14 cellular contexts compared by ENCODE assay signal in genomic region chr6:3847521-3847920, GRCh38. TPM values are rescaled to one million over a fixed set of nuclear protein-coding genes. Genes with fewer than 3 reads are reported as not detected.
DNase-seq lines count a peak whose midpoint lies in the region; ATAC-seq and TF ChIP-seq lines count a peak whose summit lies in the region.
"Had no signal": no experiment of that assay in that cellular context is flagged by ENCODE, and none has a peak within 500 bp of the region (broad histone marks: within the 10 kb centered on the region; RNA-seq: fewer than 3 reads in every experiment).

No MANE protein-coding gene starts in this region.

- no peak for TF ChIP-seq POLR2A in gastrocnemius medialis (IDR thresholded peaks at IDR 0.05)

- ATAC-seq in gastrocnemius medialis: no peak
- ATAC-seq in GM18498 (IDR thresholded peaks at IDR 0.05; ENCODE audit: unreplicated experiment): no peak
- ATAC-seq in Right ventricle myocardium superior (ENCODE audit: poor library complexity): no peak
- ATAC-seq: pancreas had no signal

- H3K9me3 ChIP-seq in CD4-positive, alpha-beta memory T cell (ENCODE audit: control insufficient read depth in 1 of 2, low read length in 2 of 2): no peaks in the 10 kb centered on the region
- no peaks in the 10 kb centered on the region for H3K9me3 ChIP-seq in gastrocnemius medialis
- H3K9me3 ChIP-seq: pancreas had no signal

- no peak for TF ChIP-seq CTCF in gastrocnemius medialis (IDR thresholded peaks at IDR 0.05 in 4 of 5, conservative IDR thresholded peaks at IDR 0.05 in 1 of 5)

- peaks cover 34% of the 10 kb centered on the region for H3K4me1 ChIP-seq in CD4-positive, alpha-beta memory T cell (ENCODE audit: insufficient read depth, low read length)
- H3K4me1 ChIP-seq in gastrocnemius medialis: peaks cover 4 to 9% of the 10 kb centered on the region in 2 donors

- DNase-seq in CD4-positive, alpha-beta memory T cell: peak in 2 of 5 donors; percentile 3 to 9
- peak; percentile 26 for DNase-seq in fibroblast of gingiva (ENCODE audit: low read depth)
- no peak for DNase-seq in gastrocnemius medialis
- no peak for DNase-seq in Right ventricle myocardium superior
- no peak for DNase-seq in NCI-H2081 treated with DMSO at 0.1 percent for 48 hours (lab: John Stamatoyannopoulos, UW)
- DNase-seq in GM19238 (ENCODE audit: insufficient read length, low spot score): no peak
- DNase-seq: aorta, NCI-H187 treated with DMSO at 0.1 percent for 48 hours, NCI-H774, pancreas had no signal

- H3K4me1 Mint-ChIP-seq in CD4-positive, alpha-beta memory T cell: peaks cover 21 to 42% (median 29%) of the 10 kb centered on the region in 4 donors
- H3K4me1 Mint-ChIP-seq in T-helper 1 cell treated with Interleukin-12 subunit alpha and Interleukin-12 subunit beta and Interleukin-4 antibody, amounts not matched to agents 30 μg/mL and 1 μg/mL, for 36 hours (ENCODE audit: low read depth): peaks cover 20% of the 10 kb centered on the region

- H3K4me3 ChIP-seq in CD4-positive, alpha-beta memory T cell (ENCODE audit: low read length in 2 of 2): no peak overlapping the region
- H3K4me3 ChIP-seq in gastrocnemius medialis: no peak overlapping the region
- H3K4me3 ChIP-seq: BLaER1, lung, pancreas had no signal

- peak overlapping the region in 6 of 8 donors; percentile 9 to 87 (median 40) for H3K4me3 Mint-ChIP-seq in CD4-positive, alpha-beta memory T cell
- H3K4me3 Mint-ChIP-seq in T-helper 1 cell treated with Interleukin-12 subunit alpha and Interleukin-12 subunit beta and Interleukin-4 antibody, amounts not matched to agents 30 μg/mL and 1 μg/mL, for 36 hours: peak overlapping the region; percentile 6

- in situ Hi-C loops in gastrocnemius medialis (cut with MboI; ENCODE audit: low sequenced_read_pairs in 4 of 4): loop anchor here in 1 of 4 donors (10.0 kb wide), 1 partner anchor 87 kb away; no protein-coding TSS in a partner anchor

- peak overlapping the region; percentile 82 to 96 (median 87) for H3K27ac Mint-ChIP-seq in CD4-positive, alpha-beta memory T cell
- H3K27ac Mint-ChIP-seq in T-helper 1 cell treated with Interleukin-12 subunit alpha and Interleukin-12 subunit beta and Interleukin-4 antibody, amounts not matched to agents 30 μg/mL and 1 μg/mL, for 36 hours: peak overlapping the region; percentile 79

- H3K27me3 ChIP-seq in CD4-positive, alpha-beta memory T cell (ENCODE audit: insufficient read depth, low read length): no peaks in the 10 kb centered on the region
- no peaks in the 10 kb centered on the region for H3K27me3 ChIP-seq in gastrocnemius medialis
- H3K27me3 ChIP-seq: BLaER1, pancreas had no signal

- H3K27me3 Mint-ChIP-seq in CD4-positive, alpha-beta memory T cell: no peaks in the 10 kb centered on the region
- peaks cover 4% of the 10 kb centered on the region for H3K27me3 Mint-ChIP-seq in T-helper 1 cell treated with Interleukin-12 subunit alpha and Interleukin-12 subunit beta and Interleukin-4 antibody, amounts not matched to agents 30 μg/mL and 1 μg/mL, for 36 hours (ENCODE audit: low read depth)

- intact Hi-C loops in CD4-positive, alpha-beta memory T cell (cut with micrococcal nuclease): loop anchor here (5.0 to 10.0 kb wide), 6 partner anchors 40 to 1085 kb away; partner anchors contain the start of genes ECI2 and SLC22A23
- intact Hi-C loops in gastrocnemius medialis (cut with DNase I; ENCODE audit: low total_unique reads): no loop called here
- intact Hi-C loops in Right ventricle myocardium superior (cut with DNase I): loop anchor here (10.0 kb wide), 1 partner anchor 137 kb away; no protein-coding TSS in a partner anchor

- H3K27ac ChIP-seq in CD4-positive, alpha-beta memory T cell (ENCODE audit: low read depth, low read length): no peak overlapping the region
- H3K27ac ChIP-seq in gastrocnemius medialis: peak overlapping the region; percentile 80 to 95 (median 89)
- H3K27ac ChIP-seq: BLaER1, pancreas had no signal

- no peaks in the 10 kb centered on the region for H3K36me3 ChIP-seq in CD4-positive, alpha-beta memory T cell (ENCODE audit: insufficient read depth, low read length)
- H3K36me3 ChIP-seq in gastrocnemius medialis: no peaks in the 10 kb centered on the region
- H3K36me3 ChIP-seq: BLaER1, pancreas had no signal

- CTCF ChIA-PET in CD4-positive, alpha-beta memory T cell (lab: Charles Lee; ENCODE audit: partially characterized antibody): interaction anchor here (0.7 to 7.7 kb wide), 6 partner anchors 9 to 174 kb away, joined by 3 to 72 read pairs (median 4); no protein-coding TSS in a partner anchor

- peaks cover 0 to 8% of the 10 kb centered on the region in 2 donors for H3K36me3 Mint-ChIP-seq in CD4-positive, alpha-beta memory T cell
- H3K36me3 Mint-ChIP-seq in T-helper 1 cell treated with Interleukin-12 subunit alpha and Interleukin-12 subunit beta and Interleukin-4 antibody, amounts not matched to agents 30 μg/mL and 1 μg/mL, for 36 hours (ENCODE audit: low read depth): no peaks in the 10 kb centered on the region

- POLR2A ChIA-PET in CD4-positive, alpha-beta memory T cell (lab: Charles Lee; ENCODE audit: partially characterized antibody): interaction anchor here (1.3 to 4.1 kb wide), 3 partner anchors 131 to 174 kb away, joined by 4 to 22 read pairs (median 11); a partner anchor contains a TSS

- H3K9me3 Mint-ChIP-seq in CD4-positive, alpha-beta memory T cell: peaks cover 0 to 3% (median 0%) of the 10 kb centered on the region in 8 donors
- H3K9me3 Mint-ChIP-seq in T-helper 1 cell treated with Interleukin-12 subunit alpha and Interleukin-12 subunit beta and Interleukin-4 antibody, amounts not matched to agents 30 μg/mL and 1 μg/mL, for 36 hours: no peaks in the 10 kb centered on the region

RNA-seq across cellular contexts. Expression of gene FAM50B, which starts 1.7 kb away (rescaled TPM):
- total RNA-seq in CD4-positive, alpha-beta memory T cell: 10 to 100 TPM; 15.0 to 15.4 TPM
- 10 to 100 TPM in 1 of 2 donors, 1 to 10 TPM in 1; 4.5 to 19.4 TPM for polyA plus RNA-seq in CD4-positive, alpha-beta memory T cell
- total RNA-seq in gastrocnemius medialis: 10 to 100 TPM in 3 of 4 donors, 1 to 10 TPM in 1; 4.4 to 19.6 (median 15.3) TPM
- total RNA-seq in Right ventricle myocardium superior: 28.9 TPM
